Comparison of ENCODE assay signal across 10 cellular contexts in the genomic region with DNA sequence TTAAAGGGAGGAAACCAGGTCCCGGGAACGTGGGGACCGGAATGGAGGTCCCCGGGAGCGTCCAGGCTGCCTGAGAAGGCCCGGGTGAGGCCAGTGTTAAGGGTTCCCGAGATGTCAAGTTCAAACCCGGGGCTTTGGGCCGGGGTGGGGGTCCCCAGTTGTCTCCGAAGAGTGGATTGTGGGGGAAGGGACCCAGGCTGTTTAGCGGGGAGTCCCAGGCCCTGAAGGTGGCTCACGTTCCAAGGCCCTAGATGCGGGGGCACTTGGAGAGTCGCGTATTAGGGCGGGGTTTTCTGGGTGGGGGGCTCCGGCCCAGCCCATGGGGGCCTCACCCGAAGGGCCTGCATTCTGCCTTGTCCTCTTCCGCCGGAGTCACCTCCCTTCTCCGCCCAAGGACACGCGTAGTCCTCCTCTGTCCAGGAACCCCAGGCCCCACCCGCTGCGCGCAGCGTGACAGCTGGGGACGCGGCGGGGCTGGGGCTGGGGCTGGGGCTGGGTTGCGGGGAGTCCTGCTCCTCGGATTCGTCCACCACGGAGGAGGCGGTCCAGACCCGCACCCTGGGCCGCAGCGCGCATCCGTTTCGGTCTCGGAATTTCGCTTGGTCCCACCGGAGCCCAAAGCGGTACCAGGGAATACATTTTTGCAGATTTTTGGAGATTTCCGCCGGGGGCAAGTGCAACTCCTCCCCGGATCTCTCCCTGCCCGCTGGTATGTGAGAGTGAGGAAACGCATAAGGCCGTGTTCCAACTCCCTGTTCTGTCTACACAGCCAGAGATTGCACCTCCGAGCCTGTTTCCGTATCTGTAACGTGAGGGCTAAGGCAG. TPM values are rescaled to one million over a fixed set of nuclear protein-coding genes. Genes with fewer than 3 reads are reported as not detected.
DNase-seq lines count a peak whose midpoint lies in the region; ATAC-seq, FAIRE-seq and TF ChIP-seq lines count a peak whose summit lies in the region.
"Had no signal": no experiment of that assay in that cellular context is flagged by ENCODE, and none has a peak within 500 bp of the region (broad histone marks: within the 10 kb centered on the region; RNA-seq: fewer than 3 reads in every experiment).

A gene (minus strand): TSS at position 387 of the 825 bp plus-strand sequence. CDS start 40 bp downstream, at position 347.

- H3K4me1 ChIP-seq in right cardiac atrium (ENCODE audit: control insufficient read depth, insufficient read depth, low read length): peaks cover 3% of the 10 kb centered on the region

- peak within 1 kb of the TSS; percentile 58 for H3K27ac ChIP-seq in caudate nucleus (ENCODE audit: low read depth, low read length)
- peak within 1 kb of the TSS; percentile 97 for H3K27ac ChIP-seq in right cardiac atrium (ENCODE audit: low read length)

- peak within 1 kb of the TSS; percentile 46 for H3K4me3 ChIP-seq in BJ (ENCODE audit: low read depth, low read length)
- peak within 1 kb of the TSS; percentile 71 for H3K4me3 ChIP-seq in right cardiac atrium (ENCODE audit: low read length)

- H3K36me3 ChIP-seq in BJ (ENCODE audit: control insufficient read depth, insufficient read depth, low read length): peaks cover 11% of the 10 kb centered on the region

- intact Hi-C loops in right cardiac atrium (cut with DNase I): no loop called here

- TF ChIP-seq CTCF in BJ (IDR thresholded peaks at IDR 0.05; ENCODE audit: insufficient read depth, low read depth, low read length): no peak
- TF ChIP-seq CTCF in D721Med (IDR thresholded peaks at IDR 0.05; ENCODE audit: insufficient read depth, missing control alignments): no peak

- WGBS in right cardiac atrium: 10% methylated on average over 54 of the region's 54 CpGs

- no peaks in the 10 kb centered on the region for H3K9me3 ChIP-seq in right cardiac atrium (ENCODE audit: control insufficient read depth, low read length)

- no peak for FAIRE-seq in D721Med (lab: Jason Lieb, UNC)
- FAIRE-seq: TTC549 had no signal

- H3K27me3 ChIP-seq in BJ (ENCODE audit: control insufficient read depth, insufficient read depth, low read length): no peaks in the 10 kb centered on the region
- H3K27me3 ChIP-seq in right cardiac atrium (ENCODE audit: control insufficient read depth, insufficient read depth): no peaks in the 10 kb centered on the region

- POLR2A ChIA-PET in BJ (lab: Charles Lee): interaction anchor here (0.5 to 0.6 kb wide), 2 partner anchors 37 to 99 kb away, joined by 3 to 6 read pairs; a partner anchor contains a TSS

- CTCF ChIA-PET in BJ (lab: Yijun Ruan, JAX): interaction anchor here (1.1 to 2.6 kb wide), 5 partner anchors 17 to 91 kb away, joined by 3 to 16 read pairs (median 8); no protein-coding TSS in a partner anchor

- ATAC-seq in right cardiac atrium (peak; percentile 91 to 93), GM21529 (IDR thresholded peaks at IDR 0.05; ENCODE audit: unreplicated experiment) (no peak), GM19467 (IDR thresholded peaks at IDR 0.05; ENCODE audit: unreplicated experiment) (no peak)

- DNase-seq in BJ (ENCODE audit: low read depth) (no peak), caudate nucleus (lab: John Stamatoyannopoulos, UW) (peak in 13 of 61 donors; percentile 7 to 56 (median 22)), right cardiac atrium (peak; percentile 82 to 93 (median 92)), retina (peak; percentile 33), NCI-H1436 (lab: John Stamatoyannopoulos, UW) (no peak), D721Med (ENCODE audit: insufficient read length, low spot score) (no peak)
- DNase-seq: central memory CD4-positive, alpha-beta T cell had no signal

RNA-seq across cellular contexts. Expression of the gene that starts here (rescaled TPM):
- polyA plus RNA-seq in BJ (2011; rRNA removed) (193 and 569 TPM in 2 replicates), right cardiac atrium (1,566 TPM)
- polyA minus RNA-seq in BJ (2011; rRNA and poly(A)+ RNA removed): 6.9 and 20.6 TPM in 2 replicates
- 1,000 to 10,000 TPM; 1,675 to 2,458 (median 2,091) TPM for total RNA-seq in right cardiac atrium

Comparison
In these comparisons a context has a peak if more than half of its experiments do, and no peak if none do; other contexts are left out.
1. DNase-seq: peak in right cardiac atrium (3 of 3) and retina (single experiment); none in BJ (single experiment), NCI-H1436 (single experiment) and D721Med (single experiment).
2. ATAC-seq: peak in right cardiac atrium (2 of 2); none in GM21529 (single experiment) and GM19467 (single experiment).